In genomic region chr6:16851044-16851540, GRCh38 we compare ENCODE assay signal across 1 cellular context.
TF ChIP-seq lines count a peak whose summit lies in the region.

No MANE protein-coding gene starts in this region.

TF ChIP-seq in HEK293, 187 proteins besides CTCF, POLR2A, EP300 and RAD21 (continued from another document and continues in another):
- no peak for TF ChIP-seq PBX3 (CRISPR knock-in tag; IDR thresholded peaks at IDR 0.05)
- no peak for TF ChIP-seq BCL11B (tag by site-specific recombination; IDR thresholded peaks at IDR 0.05; ENCODE audit: low read depth)
- no peak for TF ChIP-seq ZNF239 (tag by site-specific recombination; IDR thresholded peaks at IDR 0.05)
- TF ChIP-seq INSM2 (tag by site-specific recombination; IDR thresholded peaks at IDR 0.05) = peak; percentile 62; the same call in 1 of the 2 replicates
- no peak for TF ChIP-seq ZNF670 (tag by site-specific recombination; IDR thresholded peaks at IDR 0.05; ENCODE audit: low read depth)
- no peak for TF ChIP-seq HOXA7 (CRISPR knock-in tag; IDR thresholded peaks at IDR 0.05; ENCODE audit: borderline replicate concordance)
- TF ChIP-seq, protein P1, sequence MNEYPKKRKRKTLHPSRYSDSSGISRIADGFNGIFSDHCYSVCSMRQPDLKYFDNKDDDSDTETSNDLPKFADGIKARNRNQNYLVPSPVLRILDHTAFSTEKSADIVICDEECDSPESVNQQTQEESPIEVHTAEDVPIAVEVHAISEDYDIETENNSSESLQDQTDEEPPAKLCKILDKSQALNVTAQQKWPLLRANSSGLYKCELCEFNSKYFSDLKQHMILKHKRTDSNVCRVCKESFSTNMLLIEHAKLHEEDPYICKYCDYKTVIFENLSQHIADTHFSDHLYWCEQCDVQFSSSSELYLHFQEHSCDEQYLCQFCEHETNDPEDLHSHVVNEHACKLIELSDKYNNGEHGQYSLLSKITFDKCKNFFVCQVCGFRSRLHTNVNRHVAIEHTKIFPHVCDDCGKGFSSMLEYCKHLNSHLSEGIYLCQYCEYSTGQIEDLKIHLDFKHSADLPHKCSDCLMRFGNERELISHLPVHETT (tag by site-specific recombination; IDR thresholded peaks at IDR 0.05) = 0 out of 2 replicates have a peak, but pooled peaks have one; percentile 69
- no peak for TF ChIP-seq ZSCAN23 (tag by site-specific recombination; IDR thresholded peaks at IDR 0.05)
- peak; percentile 82 for TF ChIP-seq ZNF600 (tag by site-specific recombination; IDR thresholded peaks at IDR 0.05)
- TF ChIP-seq EGR2 (tag by site-specific recombination; IDR thresholded peaks at IDR 0.05; ENCODE audit: low read depth) = no peak
- no peak for TF ChIP-seq SP2 (tag by site-specific recombination; IDR thresholded peaks at IDR 0.05)
- TF ChIP-seq SALL2 (tag by site-specific recombination; IDR thresholded peaks at IDR 0.05; ENCODE audit: borderline replicate concordance) = no peak
- no peak for TF ChIP-seq ZNF544 (tag by site-specific recombination; IDR thresholded peaks at IDR 0.05)
- no peak for TF ChIP-seq ZNF658 (tag by site-specific recombination; IDR thresholded peaks at IDR 0.05)
- TF ChIP-seq ZBTB8A (tag by site-specific recombination; IDR thresholded peaks at IDR 0.05) = no peak
- no peak for TF ChIP-seq ZNF140 (tag by site-specific recombination; IDR thresholded peaks at IDR 0.05)
- TF ChIP-seq ZNF792 (tag by site-specific recombination; IDR thresholded peaks at IDR 0.05) = no peak
- peak; percentile 91 for TF ChIP-seq WT1 (tag by site-specific recombination; IDR thresholded peaks at IDR 0.05)
- TF ChIP-seq GLIS1 (tag by site-specific recombination; IDR thresholded peaks at IDR 0.05) = 0 out of 2 replicates have a peak, but pooled peaks have one; percentile 25
- TF ChIP-seq ZNF791 (tag by site-specific recombination; IDR thresholded peaks at IDR 0.05) = no peak
- no peak for TF ChIP-seq REST (tag by site-specific recombination; IDR thresholded peaks at IDR 0.05)
- TF ChIP-seq ZNF404 (tag by site-specific recombination; IDR thresholded peaks at IDR 0.05) = no peak
- TF ChIP-seq, protein P2, sequence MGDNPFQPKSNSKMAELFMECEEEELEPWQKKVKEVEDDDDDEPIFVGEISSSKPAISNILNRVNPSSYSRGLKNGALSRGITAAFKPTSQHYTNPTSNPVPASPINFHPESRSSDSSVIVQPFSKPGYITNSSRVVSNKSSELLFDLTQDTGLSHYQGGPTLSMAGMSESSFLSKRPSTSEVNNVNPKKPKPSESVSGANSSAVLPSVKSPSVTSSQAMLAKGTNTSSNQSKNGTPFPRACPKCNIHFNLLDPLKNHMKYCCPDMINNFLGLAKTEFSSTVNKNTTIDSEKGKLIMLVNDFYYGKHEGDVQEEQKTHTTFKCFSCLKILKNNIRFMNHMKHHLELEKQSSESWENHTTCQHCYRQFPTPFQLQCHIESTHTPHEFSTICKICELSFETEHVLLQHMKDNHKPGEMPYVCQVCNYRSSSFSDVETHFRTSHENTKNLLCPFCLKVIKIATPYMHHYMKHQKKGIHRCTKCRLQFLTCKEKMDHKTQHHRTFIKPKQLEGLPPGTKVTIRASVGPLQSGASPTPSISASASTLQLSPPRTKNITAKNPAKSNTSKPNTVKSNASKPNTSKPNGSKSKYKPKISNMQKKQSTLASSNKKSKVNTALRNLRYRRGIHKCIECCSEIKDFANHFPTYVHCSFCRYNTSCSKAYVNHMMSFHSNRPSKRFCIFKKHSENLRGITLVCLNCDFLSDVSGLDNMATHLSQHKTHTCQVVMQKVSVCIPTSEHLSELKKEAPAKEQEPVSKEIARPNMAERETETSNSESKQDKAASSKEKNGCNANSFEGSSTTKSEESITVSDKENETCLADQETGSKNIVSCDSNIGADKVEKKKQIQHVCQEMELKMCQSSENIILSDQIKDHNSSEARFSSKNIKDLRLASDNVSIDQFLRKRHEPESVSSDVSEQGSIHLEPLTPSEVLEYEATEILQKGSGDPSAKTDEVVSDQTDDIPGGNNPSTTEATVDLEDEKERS (tag by site-specific recombination; IDR thresholded peaks at IDR 0.05) = no peak
- TF ChIP-seq ZNF354C (tag by site-specific recombination; IDR thresholded peaks at IDR 0.05; ENCODE audit: borderline replicate concordance, low read depth) = no peak
- TF ChIP-seq ZNF157 (tag by site-specific recombination; IDR thresholded peaks at IDR 0.05) = no peak
- peak; percentile 75 for TF ChIP-seq ZBTB20 (tag by site-specific recombination; IDR thresholded peaks at IDR 0.05)
- no peak for TF ChIP-seq ZBTB7A (tag by site-specific recombination; IDR thresholded peaks at IDR 0.05; ENCODE audit: low read depth)
- no peak for TF ChIP-seq ZNF324 (tag by site-specific recombination; IDR thresholded peaks at IDR 0.05)
- TF ChIP-seq ZNF274 (IDR thresholded peaks at IDR 0.05; ENCODE audit: low read length) = no peak
- no peak for TF ChIP-seq ZNF274 (tag by site-specific recombination; IDR thresholded peaks at IDR 0.05; ENCODE audit: borderline replicate concordance)
- no peak for TF ChIP-seq ZNF645 (tag by site-specific recombination; IDR thresholded peaks at IDR 0.05)
- no peak for TF ChIP-seq ZNF549 (tag by site-specific recombination; IDR thresholded peaks at IDR 0.05)
- no peak for TF ChIP-seq ZNF132 (tag by site-specific recombination; IDR thresholded peaks at IDR 0.05; ENCODE audit: borderline replicate concordance)
- TF ChIP-seq ZNF560 (tag by site-specific recombination; IDR thresholded peaks at IDR 0.05; ENCODE audit: borderline replicate concordance) = no peak
- TF ChIP-seq ZNF777 (tag by site-specific recombination; IDR thresholded peaks at IDR 0.05; ENCODE audit: borderline replicate concordance) = no peak
- TF ChIP-seq ZNF501 (tag by site-specific recombination; IDR thresholded peaks at IDR 0.05) = no peak
- TF ChIP-seq ZNF621 (tag by site-specific recombination; IDR thresholded peaks at IDR 0.05) = no peak
- peak; percentile 97 for TF ChIP-seq ZNF2 (tag by site-specific recombination; IDR thresholded peaks at IDR 0.05)
- no peak for TF ChIP-seq ZNF510 (tag by site-specific recombination; IDR thresholded peaks at IDR 0.05; ENCODE audit: insufficient replicate concordance)
- TF ChIP-seq, protein P3, sequence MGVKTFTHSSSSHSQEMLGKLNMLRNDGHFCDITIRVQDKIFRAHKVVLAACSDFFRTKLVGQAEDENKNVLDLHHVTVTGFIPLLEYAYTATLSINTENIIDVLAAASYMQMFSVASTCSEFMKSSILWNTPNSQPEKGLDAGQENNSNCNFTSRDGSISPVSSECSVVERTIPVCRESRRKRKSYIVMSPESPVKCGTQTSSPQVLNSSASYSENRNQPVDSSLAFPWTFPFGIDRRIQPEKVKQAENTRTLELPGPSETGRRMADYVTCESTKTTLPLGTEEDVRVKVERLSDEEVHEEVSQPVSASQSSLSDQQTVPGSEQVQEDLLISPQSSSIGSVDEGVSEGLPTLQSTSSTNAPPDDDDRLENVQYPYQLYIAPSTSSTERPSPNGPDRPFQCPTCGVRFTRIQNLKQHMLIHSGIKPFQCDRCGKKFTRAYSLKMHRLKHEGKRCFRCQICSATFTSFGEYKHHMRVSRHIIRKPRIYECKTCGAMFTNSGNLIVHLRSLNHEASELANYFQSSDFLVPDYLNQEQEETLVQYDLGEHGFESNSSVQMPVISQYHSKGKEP (tag by site-specific recombination; IDR thresholded peaks at IDR 0.05) = peak; percentile 57; the same call in 1 of the 2 replicates
- no peak for TF ChIP-seq ZFP3 (tag by site-specific recombination; IDR thresholded peaks at IDR 0.05; ENCODE audit: low read depth)
- TF ChIP-seq MEIS1 (CRISPR knock-in tag; IDR thresholded peaks at IDR 0.05; ENCODE audit: borderline replicate concordance) = no peak
- peak; percentile 40; the same call in 1 of the 2 replicates for TF ChIP-seq TRIM28 (IDR thresholded peaks at IDR 0.05; ENCODE audit: borderline replicate concordance, low read length)
- TF ChIP-seq ZNF16 (tag by site-specific recombination; IDR thresholded peaks at IDR 0.05; ENCODE audit: low read depth) = no peak
- peak; percentile 99 for TF ChIP-seq SP7 (tag by site-specific recombination; IDR thresholded peaks at IDR 0.05)
- no peak for TF ChIP-seq ZNF266 (tag by site-specific recombination; IDR thresholded peaks at IDR 0.05; ENCODE audit: low read depth)
- TF ChIP-seq ZBTB6 (tag by site-specific recombination; IDR thresholded peaks at IDR 0.05) = no peak
- TF ChIP-seq ZXDB (tag by site-specific recombination; IDR thresholded peaks at IDR 0.05) = no peak
- TF ChIP-seq ZBTB1 (tag by site-specific recombination; IDR thresholded peaks at IDR 0.05) = no peak
- no peak for TF ChIP-seq ZNF623 (tag by site-specific recombination; IDR thresholded peaks at IDR 0.05)
- TF ChIP-seq ZNF10 (tag by site-specific recombination; IDR thresholded peaks at IDR 0.05) = peak; percentile 53; the same call in 1 of the 2 replicates
